1 cellular context compared by ENCODE assay signal in the genomic region with DNA sequence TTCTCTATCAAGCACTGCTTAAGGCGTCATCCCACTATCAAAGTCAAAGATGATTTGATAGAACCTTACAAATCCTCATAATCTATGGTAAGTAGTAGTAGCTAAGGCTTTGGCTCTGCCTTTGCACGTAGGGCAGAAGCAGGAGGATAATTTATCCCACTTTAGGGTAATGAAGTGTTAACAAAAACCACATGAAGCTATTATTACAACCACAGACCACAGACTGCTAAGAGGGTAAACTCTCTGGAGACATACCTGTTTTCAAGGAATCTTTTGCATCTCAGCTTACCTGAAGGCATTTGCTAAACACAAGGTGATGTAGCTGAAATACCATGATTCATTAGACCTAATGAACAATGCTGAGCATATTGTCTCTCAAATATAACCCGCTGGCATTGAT.
TF ChIP-seq lines count a peak whose summit lies in the region.

No MANE protein-coding gene starts in this region.

TF ChIP-seq in H1, 55 proteins besides CTCF, POLR2A, EP300 and RAD21:
- TF ChIP-seq, protein P1, sequence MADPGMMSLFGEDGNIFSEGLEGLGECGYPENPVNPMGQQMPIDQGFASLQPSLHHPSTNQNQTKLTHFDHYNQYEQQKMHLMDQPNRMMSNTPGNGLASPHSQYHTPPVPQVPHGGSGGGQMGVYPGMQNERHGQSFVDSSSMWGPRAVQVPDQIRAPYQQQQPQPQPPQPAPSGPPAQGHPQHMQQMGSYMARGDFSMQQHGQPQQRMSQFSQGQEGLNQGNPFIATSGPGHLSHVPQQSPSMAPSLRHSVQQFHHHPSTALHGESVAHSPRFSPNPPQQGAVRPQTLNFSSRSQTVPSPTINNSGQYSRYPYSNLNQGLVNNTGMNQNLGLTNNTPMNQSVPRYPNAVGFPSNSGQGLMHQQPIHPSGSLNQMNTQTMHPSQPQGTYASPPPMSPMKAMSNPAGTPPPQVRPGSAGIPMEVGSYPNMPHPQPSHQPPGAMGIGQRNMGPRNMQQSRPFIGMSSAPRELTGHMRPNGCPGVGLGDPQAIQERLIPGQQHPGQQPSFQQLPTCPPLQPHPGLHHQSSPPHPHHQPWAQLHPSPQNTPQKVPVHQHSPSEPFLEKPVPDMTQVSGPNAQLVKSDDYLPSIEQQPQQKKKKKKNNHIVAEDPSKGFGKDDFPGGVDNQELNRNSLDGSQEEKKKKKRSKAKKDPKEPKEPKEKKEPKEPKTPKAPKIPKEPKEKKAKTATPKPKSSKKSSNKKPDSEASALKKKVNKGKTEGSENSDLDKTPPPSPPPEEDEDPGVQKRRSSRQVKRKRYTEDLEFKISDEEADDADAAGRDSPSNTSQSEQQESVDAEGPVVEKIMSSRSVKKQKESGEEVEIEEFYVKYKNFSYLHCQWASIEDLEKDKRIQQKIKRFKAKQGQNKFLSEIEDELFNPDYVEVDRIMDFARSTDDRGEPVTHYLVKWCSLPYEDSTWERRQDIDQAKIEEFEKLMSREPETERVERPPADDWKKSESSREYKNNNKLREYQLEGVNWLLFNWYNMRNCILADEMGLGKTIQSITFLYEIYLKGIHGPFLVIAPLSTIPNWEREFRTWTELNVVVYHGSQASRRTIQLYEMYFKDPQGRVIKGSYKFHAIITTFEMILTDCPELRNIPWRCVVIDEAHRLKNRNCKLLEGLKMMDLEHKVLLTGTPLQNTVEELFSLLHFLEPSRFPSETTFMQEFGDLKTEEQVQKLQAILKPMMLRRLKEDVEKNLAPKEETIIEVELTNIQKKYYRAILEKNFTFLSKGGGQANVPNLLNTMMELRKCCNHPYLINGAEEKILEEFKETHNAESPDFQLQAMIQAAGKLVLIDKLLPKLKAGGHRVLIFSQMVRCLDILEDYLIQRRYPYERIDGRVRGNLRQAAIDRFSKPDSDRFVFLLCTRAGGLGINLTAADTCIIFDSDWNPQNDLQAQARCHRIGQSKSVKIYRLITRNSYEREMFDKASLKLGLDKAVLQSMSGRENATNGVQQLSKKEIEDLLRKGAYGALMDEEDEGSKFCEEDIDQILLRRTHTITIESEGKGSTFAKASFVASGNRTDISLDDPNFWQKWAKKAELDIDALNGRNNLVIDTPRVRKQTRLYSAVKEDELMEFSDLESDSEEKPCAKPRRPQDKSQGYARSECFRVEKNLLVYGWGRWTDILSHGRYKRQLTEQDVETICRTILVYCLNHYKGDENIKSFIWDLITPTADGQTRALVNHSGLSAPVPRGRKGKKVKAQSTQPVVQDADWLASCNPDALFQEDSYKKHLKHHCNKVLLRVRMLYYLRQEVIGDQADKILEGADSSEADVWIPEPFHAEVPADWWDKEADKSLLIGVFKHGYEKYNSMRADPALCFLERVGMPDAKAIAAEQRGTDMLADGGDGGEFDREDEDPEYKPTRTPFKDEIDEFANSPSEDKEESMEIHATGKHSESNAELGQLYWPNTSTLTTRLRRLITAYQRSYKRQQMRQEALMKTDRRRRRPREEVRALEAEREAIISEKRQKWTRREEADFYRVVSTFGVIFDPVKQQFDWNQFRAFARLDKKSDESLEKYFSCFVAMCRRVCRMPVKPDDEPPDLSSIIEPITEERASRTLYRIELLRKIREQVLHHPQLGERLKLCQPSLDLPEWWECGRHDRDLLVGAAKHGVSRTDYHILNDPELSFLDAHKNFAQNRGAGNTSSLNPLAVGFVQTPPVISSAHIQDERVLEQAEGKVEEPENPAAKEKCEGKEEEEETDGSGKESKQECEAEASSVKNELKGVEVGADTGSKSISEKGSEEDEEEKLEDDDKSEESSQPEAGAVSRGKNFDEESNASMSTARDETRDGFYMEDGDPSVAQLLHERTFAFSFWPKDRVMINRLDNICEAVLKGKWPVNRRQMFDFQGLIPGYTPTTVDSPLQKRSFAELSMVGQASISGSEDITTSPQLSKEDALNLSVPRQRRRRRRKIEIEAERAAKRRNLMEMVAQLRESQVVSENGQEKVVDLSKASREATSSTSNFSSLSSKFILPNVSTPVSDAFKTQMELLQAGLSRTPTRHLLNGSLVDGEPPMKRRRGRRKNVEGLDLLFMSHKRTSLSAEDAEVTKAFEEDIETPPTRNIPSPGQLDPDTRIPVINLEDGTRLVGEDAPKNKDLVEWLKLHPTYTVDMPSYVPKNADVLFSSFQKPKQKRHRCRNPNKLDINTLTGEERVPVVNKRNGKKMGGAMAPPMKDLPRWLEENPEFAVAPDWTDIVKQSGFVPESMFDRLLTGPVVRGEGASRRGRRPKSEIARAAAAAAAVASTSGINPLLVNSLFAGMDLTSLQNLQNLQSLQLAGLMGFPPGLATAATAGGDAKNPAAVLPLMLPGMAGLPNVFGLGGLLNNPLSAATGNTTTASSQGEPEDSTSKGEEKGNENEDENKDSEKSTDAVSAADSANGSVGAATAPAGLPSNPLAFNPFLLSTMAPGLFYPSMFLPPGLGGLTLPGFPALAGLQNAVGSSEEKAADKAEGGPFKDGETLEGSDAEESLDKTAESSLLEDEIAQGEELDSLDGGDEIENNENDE (IDR thresholded peaks at IDR 0.05; ENCODE audit: insufficient replicate concordance, low read length): no peak
- TF ChIP-seq RXRA (IDR thresholded peaks at IDR 0.05; ENCODE audit: insufficient read depth, low read depth, low read length): no peak
- TF ChIP-seq BACH1 (IDR thresholded peaks at IDR 0.05; ENCODE audit: low read length): no peak
- no peak for TF ChIP-seq BCL11A (IDR thresholded peaks at IDR 0.05; ENCODE audit: low read depth in 2 of 2, low read length in 2 of 2)
- no peak for TF ChIP-seq TEAD4 (IDR thresholded peaks at IDR 0.05; ENCODE audit: low read depth, low read length)
- TF ChIP-seq, protein P2, sequence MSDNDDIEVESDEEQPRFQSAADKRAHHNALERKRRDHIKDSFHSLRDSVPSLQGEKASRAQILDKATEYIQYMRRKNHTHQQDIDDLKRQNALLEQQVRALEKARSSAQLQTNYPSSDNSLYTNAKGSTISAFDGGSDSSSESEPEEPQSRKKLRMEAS (IDR thresholded peaks at IDR 0.05): no peak
- TF ChIP-seq CHD1 (IDR thresholded peaks at IDR 0.05; ENCODE audit: low read depth, low read length): no peak
- TF ChIP-seq POLR2AphosphoS5 (IDR thresholded peaks at IDR 0.05; ENCODE audit: low read depth, low read length): no peak
TF ChIP-seq in H1: peak in this region for 0.
